In the genomic region with DNA sequence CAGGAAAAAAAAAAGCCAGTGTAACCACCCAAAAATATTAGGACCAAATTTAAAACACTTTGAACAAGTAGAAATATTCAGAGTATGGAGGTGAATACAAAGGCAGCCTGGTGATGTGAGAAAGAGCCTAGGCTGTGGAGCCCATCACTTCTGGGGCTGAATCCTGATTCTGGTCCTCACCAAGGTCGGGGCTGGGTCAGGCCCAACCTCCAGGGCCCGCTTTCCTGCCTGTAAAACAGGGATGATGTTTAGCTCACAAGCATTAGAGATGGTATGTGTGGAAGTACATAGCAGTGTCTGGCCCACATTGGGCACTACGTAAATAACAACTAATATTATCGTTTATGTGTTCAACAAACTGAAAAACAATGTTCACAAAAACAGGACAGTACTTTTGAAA, we compare ENCODE assay signal across 19 cellular contexts.
"Had no signal": no experiment of that assay in that cellular context is flagged by ENCODE, and none has a peak within 500 bp of the region (broad histone marks: within the 10 kb centered on the region; RNA-seq: fewer than 3 reads in every experiment).

No MANE protein-coding gene starts in this region.

- ATAC-seq: left colon; left ventricle myocardium superior; naive thymus-derived CD8-positive, alpha-beta T cell; right cardiac atrium had no signal

- H3K27me3 ChIP-seq: hepatocyte, ovary, stomach, transverse colon had no signal

- H3K9me3 ChIP-seq: ovary, stomach, thoracic aorta, transverse colon had no signal

- H3K36me3 ChIP-seq: ovary had no signal

- H3K9me3 Mint-ChIP-seq: naive thymus-derived CD8-positive, alpha-beta T cell had no signal

- H3K4me3 Mint-ChIP-seq: naive thymus-derived CD8-positive, alpha-beta T cell had no signal

- H3K4me3 ChIP-seq: coronary artery, hepatocyte, lung, ovary, stomach, thoracic aorta, transverse colon had no signal

- H3K4me2 ChIP-seq: hepatocyte had no signal

- H2AFZ ChIP-seq: hepatocyte had no signal

- FAIRE-seq: small intestine had no signal

- H3K27me3 Mint-ChIP-seq: naive thymus-derived CD8-positive, alpha-beta T cell; progenitor cell of endocrine pancreas had no signal

- H3K79me2 ChIP-seq: hepatocyte had no signal

- DNase-seq: effector CD8-positive, alpha-beta T cell; foreskin melanocyte; left colon; left ventricle myocardium superior; mesenchymal stem cell; naive thymus-derived CD8-positive, alpha-beta T cell; ovary; small intestine; stimulated activated CD4-positive, alpha-beta T cell treated with anti-CD3 and anti-CD28 coated beads, Interleukin-12 subunit alpha, Interleukin-12 subunit beta, amount 100 ng/mL, for 4 hours; stimulated activated naive CD4-positive, alpha-beta T cell; stomach; substantia nigra; transverse colon had no signal

- H3K27ac ChIP-seq: coronary artery, hepatocyte, ovary, stomach, thoracic aorta, transverse colon had no signal
